In the genomic region with DNA sequence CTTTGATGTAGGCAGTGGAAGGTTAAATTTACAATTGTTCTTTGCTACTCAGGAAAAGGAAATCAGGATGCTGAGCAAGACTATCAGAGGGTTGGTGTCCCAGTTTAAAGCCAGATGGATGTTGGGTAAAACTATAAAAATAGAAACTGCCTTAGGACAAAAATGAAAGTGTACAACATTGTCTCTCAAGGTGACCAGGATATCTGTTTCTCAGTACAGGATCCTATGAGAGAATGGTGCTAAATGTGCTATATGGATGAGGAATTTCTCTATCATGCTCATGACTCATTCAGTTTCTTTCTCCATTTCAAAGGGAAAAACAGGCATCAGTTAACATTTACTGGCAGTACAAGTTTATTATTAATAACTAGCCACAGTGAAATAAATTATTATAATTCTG, we compare ENCODE assay signal across 22 cellular contexts.
DNase-seq lines count a peak whose midpoint lies in the region; ATAC-seq and TF ChIP-seq lines count a peak whose summit lies in the region.
"Had no signal": no experiment of that assay in that cellular context is flagged by ENCODE, and none has a peak within 500 bp of the region (broad histone marks: within the 10 kb centered on the region; RNA-seq: fewer than 3 reads in every experiment).

No MANE protein-coding gene starts in this region.

- H3K27me3 ChIP-seq in tibial nerve, result no peaks in the 10 kb centered on the region
- H3K27me3 ChIP-seq: dorsolateral prefrontal cortex, Peyer's patch had no signal

- no peak for TF ChIP-seq CTCF in choroid plexus epithelial cell (conservative IDR thresholded peaks at IDR 0.05; ENCODE audit: low read depth, low read length)
- no peak for TF ChIP-seq CTCF in tibial nerve (IDR thresholded peaks at IDR 0.05)

- H3K4me3 ChIP-seq in choroid plexus epithelial cell (ENCODE audit: low read depth, low read length), result no peak overlapping the region
- H3K4me3 ChIP-seq in tibial nerve, result no peak overlapping the region
- H3K4me3 ChIP-seq: dorsolateral prefrontal cortex, K562, Peyer's patch, thoracic aorta had no signal

- TF ChIP-seq EP300 in tibial nerve (IDR thresholded peaks at IDR 0.05), result no peak

- H3K9me3 ChIP-seq in tibial nerve, result no peaks in the 10 kb centered on the region
- H3K9me3 ChIP-seq: Peyer's patch, thoracic aorta had no signal

- ATAC-seq in GM21447 (IDR thresholded peaks at IDR 0.05; ENCODE audit: unreplicated experiment), result no peak
- ATAC-seq: esophagus mucosa, K562 had no signal

- H3K4me1 ChIP-seq in tibial nerve, result no peaks in the 10 kb centered on the region
- H3K4me1 ChIP-seq: parathyroid adenoma, Peyer's patch had no signal

- no peaks in the 10 kb centered on the region for H3K36me3 ChIP-seq in tibial nerve
- H3K36me3 ChIP-seq: Peyer's patch, thoracic aorta had no signal

- DNase-seq in EL (peak; percentile 39), M059J (ENCODE audit: low read depth) (peak; percentile 58), choroid plexus epithelial cell (ENCODE audit: low read depth) (peak; percentile 57), kidney glomerular epithelial cell (lab: John Stamatoyannopoulos, UW) (peak; percentile 53), tibial nerve (ENCODE audit: low spot score in 2 of 2) (no peak), mesenteric fat pad (ENCODE audit: low spot score) (no peak), ecto neural progenitor cell (ENCODE audit: low spot score) (no peak)
- DNase-seq: activated CD4-positive, alpha-beta T cell treated with anti-CD3 and anti-CD28 coated beads, Interleukin-2, amount 50 U/mL, for 48 hours; activated naive CD4-positive, alpha-beta T cell treated with Interleukin-2 at 50 U/mL for 16 hours; dorsolateral prefrontal cortex; GDM1; NCI-H1105; NCI-H2107; NCI-H82; Peyer's patch; SW 1271 had no signal

- no peak overlapping the region for H3K27ac ChIP-seq in tibial nerve
- H3K27ac ChIP-seq: dorsolateral prefrontal cortex, HL-60, parathyroid adenoma, Peyer's patch, thoracic aorta had no signal

- no peak for TF ChIP-seq POLR2A in tibial nerve (IDR thresholded peaks at IDR 0.05)

Comparison
In these comparisons a context has a peak if more than half of its experiments do, and no peak if none do; other contexts are left out.
1. DNase-seq: peak in EL (single experiment), M059J (single experiment), choroid plexus epithelial cell (single experiment) and kidney glomerular epithelial cell (single experiment); none in tibial nerve (0 of 2), mesenteric fat pad (single experiment) and ecto neural progenitor cell (single experiment).